1 cellular context compared by ENCODE assay signal in genomic region chr17:42276609-42277341, GRCh38.
TF ChIP-seq lines count a peak whose summit lies in the region.

No MANE protein-coding gene starts in this region.

TF ChIP-seq in HepG2, 621 proteins besides CTCF, POLR2A, EP300 and RAD21 (continued from another document and continues in another):
- TF ChIP-seq, protein P1, sequence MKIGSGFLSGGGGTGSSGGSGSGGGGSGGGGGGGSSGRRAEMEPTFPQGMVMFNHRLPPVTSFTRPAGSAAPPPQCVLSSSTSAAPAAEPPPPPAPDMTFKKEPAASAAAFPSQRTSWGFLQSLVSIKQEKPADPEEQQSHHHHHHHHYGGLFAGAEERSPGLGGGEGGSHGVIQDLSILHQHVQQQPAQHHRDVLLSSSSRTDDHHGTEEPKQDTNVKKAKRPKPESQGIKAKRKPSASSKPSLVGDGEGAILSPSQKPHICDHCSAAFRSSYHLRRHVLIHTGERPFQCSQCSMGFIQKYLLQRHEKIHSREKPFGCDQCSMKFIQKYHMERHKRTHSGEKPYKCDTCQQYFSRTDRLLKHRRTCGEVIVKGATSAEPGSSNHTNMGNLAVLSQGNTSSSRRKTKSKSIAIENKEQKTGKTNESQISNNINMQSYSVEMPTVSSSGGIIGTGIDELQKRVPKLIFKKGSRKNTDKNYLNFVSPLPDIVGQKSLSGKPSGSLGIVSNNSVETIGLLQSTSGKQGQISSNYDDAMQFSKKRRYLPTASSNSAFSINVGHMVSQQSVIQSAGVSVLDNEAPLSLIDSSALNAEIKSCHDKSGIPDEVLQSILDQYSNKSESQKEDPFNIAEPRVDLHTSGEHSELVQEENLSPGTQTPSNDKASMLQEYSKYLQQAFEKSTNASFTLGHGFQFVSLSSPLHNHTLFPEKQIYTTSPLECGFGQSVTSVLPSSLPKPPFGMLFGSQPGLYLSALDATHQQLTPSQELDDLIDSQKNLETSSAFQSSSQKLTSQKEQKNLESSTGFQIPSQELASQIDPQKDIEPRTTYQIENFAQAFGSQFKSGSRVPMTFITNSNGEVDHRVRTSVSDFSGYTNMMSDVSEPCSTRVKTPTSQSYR (CRISPR knock-in tag; IDR thresholded peaks at IDR 0.05; ENCODE audit: borderline replicate concordance): no peak
- TF ChIP-seq, protein P2, sequence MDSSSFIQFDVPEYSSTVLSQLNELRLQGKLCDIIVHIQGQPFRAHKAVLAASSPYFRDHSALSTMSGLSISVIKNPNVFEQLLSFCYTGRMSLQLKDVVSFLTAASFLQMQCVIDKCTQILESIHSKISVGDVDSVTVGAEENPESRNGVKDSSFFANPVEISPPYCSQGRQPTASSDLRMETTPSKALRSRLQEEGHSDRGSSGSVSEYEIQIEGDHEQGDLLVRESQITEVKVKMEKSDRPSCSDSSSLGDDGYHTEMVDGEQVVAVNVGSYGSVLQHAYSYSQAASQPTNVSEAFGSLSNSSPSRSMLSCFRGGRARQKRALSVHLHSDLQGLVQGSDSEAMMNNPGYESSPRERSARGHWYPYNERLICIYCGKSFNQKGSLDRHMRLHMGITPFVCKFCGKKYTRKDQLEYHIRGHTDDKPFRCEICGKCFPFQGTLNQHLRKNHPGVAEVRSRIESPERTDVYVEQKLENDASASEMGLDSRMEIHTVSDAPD (CRISPR knock-in tag; IDR thresholded peaks at IDR 0.05): peak; percentile 36; the same call in 1 of the 2 replicates
- peak; percentile 60; the same call in 1 of the 2 replicates for TF ChIP-seq TARDBP (CRISPR knock-in tag; IDR thresholded peaks at IDR 0.05)
- TF ChIP-seq, protein P3, sequence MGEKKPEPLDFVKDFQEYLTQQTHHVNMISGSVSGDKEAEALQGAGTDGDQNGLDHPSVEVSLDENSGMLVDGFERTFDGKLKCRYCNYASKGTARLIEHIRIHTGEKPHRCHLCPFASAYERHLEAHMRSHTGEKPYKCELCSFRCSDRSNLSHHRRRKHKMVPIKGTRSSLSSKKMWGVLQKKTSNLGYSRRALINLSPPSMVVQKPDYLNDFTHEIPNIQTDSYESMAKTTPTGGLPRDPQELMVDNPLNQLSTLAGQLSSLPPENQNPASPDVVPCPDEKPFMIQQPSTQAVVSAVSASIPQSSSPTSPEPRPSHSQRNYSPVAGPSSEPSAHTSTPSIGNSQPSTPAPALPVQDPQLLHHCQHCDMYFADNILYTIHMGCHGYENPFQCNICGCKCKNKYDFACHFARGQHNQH (CRISPR knock-in tag; IDR thresholded peaks at IDR 0.05): peak; percentile 86
- peak; percentile 86 for TF ChIP-seq ZFY (CRISPR knock-in tag; IDR thresholded peaks at IDR 0.05)
- TF ChIP-seq SMYD3 (CRISPR knock-in tag; IDR thresholded peaks at IDR 0.05): no peak
- 0 out of 2 replicates have a peak, but pooled peaks have one; percentile 31 for TF ChIP-seq ZNF724P (CRISPR knock-in tag; IDR thresholded peaks at IDR 0.05; ENCODE audit: borderline replicate concordance)
- TF ChIP-seq RXRB (CRISPR knock-in tag; IDR thresholded peaks at IDR 0.05; ENCODE audit: borderline replicate concordance): peak; percentile 96
- TF ChIP-seq SRF (IDR thresholded peaks at IDR 0.05; ENCODE audit: low read depth, low read length): no peak
- TF ChIP-seq THYN1 (CRISPR knock-in tag; IDR thresholded peaks at IDR 0.05; ENCODE audit: borderline replicate concordance, low read depth): no peak
- no peak for TF ChIP-seq KDM1A (CRISPR knock-in tag; IDR thresholded peaks at IDR 0.05)
- TF ChIP-seq, protein P4, sequence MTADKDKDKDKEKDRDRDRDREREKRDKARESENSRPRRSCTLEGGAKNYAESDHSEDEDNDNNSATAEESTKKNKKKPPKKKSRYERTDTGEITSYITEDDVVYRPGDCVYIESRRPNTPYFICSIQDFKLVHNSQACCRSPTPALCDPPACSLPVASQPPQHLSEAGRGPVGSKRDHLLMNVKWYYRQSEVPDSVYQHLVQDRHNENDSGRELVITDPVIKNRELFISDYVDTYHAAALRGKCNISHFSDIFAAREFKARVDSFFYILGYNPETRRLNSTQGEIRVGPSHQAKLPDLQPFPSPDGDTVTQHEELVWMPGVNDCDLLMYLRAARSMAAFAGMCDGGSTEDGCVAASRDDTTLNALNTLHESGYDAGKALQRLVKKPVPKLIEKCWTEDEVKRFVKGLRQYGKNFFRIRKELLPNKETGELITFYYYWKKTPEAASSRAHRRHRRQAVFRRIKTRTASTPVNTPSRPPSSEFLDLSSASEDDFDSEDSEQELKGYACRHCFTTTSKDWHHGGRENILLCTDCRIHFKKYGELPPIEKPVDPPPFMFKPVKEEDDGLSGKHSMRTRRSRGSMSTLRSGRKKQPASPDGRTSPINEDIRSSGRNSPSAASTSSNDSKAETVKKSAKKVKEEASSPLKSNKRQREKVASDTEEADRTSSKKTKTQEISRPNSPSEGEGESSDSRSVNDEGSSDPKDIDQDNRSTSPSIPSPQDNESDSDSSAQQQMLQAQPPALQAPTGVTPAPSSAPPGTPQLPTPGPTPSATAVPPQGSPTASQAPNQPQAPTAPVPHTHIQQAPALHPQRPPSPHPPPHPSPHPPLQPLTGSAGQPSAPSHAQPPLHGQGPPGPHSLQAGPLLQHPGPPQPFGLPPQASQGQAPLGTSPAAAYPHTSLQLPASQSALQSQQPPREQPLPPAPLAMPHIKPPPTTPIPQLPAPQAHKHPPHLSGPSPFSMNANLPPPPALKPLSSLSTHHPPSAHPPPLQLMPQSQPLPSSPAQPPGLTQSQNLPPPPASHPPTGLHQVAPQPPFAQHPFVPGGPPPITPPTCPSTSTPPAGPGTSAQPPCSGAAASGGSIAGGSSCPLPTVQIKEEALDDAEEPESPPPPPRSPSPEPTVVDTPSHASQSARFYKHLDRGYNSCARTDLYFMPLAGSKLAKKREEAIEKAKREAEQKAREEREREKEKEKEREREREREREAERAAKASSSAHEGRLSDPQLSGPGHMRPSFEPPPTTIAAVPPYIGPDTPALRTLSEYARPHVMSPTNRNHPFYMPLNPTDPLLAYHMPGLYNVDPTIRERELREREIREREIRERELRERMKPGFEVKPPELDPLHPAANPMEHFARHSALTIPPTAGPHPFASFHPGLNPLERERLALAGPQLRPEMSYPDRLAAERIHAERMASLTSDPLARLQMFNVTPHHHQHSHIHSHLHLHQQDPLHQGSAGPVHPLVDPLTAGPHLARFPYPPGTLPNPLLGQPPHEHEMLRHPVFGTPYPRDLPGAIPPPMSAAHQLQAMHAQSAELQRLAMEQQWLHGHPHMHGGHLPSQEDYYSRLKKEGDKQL (CRISPR knock-in tag; IDR thresholded peaks at IDR 0.05; ENCODE audit: low read depth): peak; percentile 61; the same call in 1 of the 2 replicates
- peak; percentile 45; the same call in 1 of the 2 replicates for TF ChIP-seq ZIK1 (CRISPR knock-in tag; IDR thresholded peaks at IDR 0.05; ENCODE audit: borderline replicate concordance, low read depth)
- no peak for TF ChIP-seq ZBTB40 (IDR thresholded peaks at IDR 0.05)
- TF ChIP-seq ZBTB40 (CRISPR knock-in tag; IDR thresholded peaks at IDR 0.05): 0 out of 2 replicates have a peak, but pooled peaks have one; percentile 29
- TF ChIP-seq SSRP1 (CRISPR knock-in tag; IDR thresholded peaks at IDR 0.05): no peak
- TF ChIP-seq SOX13 (IDR thresholded peaks at IDR 0.05): peak; percentile 35; the same call in 1 of the 2 replicates
- TF ChIP-seq SOX13 (CRISPR knock-in tag; conservative IDR thresholded peaks at IDR 0.05 in 1 of 2, IDR thresholded peaks at IDR 0.05 in 1 of 2): peak in 1 of 2 experiments; percentile 55; a peak in 2 of 4 replicates
- TF ChIP-seq, protein P5, sequence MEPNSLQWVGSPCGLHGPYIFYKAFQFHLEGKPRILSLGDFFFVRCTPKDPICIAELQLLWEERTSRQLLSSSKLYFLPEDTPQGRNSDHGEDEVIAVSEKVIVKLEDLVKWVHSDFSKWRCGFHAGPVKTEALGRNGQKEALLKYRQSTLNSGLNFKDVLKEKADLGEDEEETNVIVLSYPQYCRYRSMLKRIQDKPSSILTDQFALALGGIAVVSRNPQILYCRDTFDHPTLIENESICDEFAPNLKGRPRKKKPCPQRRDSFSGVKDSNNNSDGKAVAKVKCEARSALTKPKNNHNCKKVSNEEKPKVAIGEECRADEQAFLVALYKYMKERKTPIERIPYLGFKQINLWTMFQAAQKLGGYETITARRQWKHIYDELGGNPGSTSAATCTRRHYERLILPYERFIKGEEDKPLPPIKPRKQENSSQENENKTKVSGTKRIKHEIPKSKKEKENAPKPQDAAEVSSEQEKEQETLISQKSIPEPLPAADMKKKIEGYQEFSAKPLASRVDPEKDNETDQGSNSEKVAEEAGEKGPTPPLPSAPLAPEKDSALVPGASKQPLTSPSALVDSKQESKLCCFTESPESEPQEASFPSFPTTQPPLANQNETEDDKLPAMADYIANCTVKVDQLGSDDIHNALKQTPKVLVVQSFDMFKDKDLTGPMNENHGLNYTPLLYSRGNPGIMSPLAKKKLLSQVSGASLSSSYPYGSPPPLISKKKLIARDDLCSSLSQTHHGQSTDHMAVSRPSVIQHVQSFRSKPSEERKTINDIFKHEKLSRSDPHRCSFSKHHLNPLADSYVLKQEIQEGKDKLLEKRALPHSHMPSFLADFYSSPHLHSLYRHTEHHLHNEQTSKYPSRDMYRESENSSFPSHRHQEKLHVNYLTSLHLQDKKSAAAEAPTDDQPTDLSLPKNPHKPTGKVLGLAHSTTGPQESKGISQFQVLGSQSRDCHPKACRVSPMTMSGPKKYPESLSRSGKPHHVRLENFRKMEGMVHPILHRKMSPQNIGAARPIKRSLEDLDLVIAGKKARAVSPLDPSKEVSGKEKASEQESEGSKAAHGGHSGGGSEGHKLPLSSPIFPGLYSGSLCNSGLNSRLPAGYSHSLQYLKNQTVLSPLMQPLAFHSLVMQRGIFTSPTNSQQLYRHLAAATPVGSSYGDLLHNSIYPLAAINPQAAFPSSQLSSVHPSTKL (CRISPR knock-in tag; IDR thresholded peaks at IDR 0.05): peak; percentile 89
- TF ChIP-seq ZNF652 (CRISPR knock-in tag; IDR thresholded peaks at IDR 0.05; ENCODE audit: borderline replicate concordance, low read depth): no peak
- TF ChIP-seq TAF15 (IDR thresholded peaks at IDR 0.05; ENCODE audit: low read depth, low read length, poor library complexity, severe bottlenecking): no peak
- TF ChIP-seq ZSCAN31 (CRISPR knock-in tag; IDR thresholded peaks at IDR 0.05; ENCODE audit: low read depth): 0 out of 2 replicates have a peak, but pooled peaks have one; percentile 36
- TF ChIP-seq ARHGAP35 (CRISPR knock-in tag; IDR thresholded peaks at IDR 0.05; ENCODE audit: borderline replicate concordance): no peak; the same call in 1 of the 2 replicates
- TF ChIP-seq ZNF704 (CRISPR knock-in tag; IDR thresholded peaks at IDR 0.05; ENCODE audit: borderline replicate concordance): peak; percentile 62; the same call in 1 of the 2 replicates
- peak; percentile 83 for TF ChIP-seq KAT8 (CRISPR knock-in tag; IDR thresholded peaks at IDR 0.05)
- TF ChIP-seq NR2F1 (CRISPR knock-in tag; IDR thresholded peaks at IDR 0.05): peak in 1 of 2 experiments; percentile 84; a peak in 2 of 4 replicates
- no peak for TF ChIP-seq NFYC (CRISPR knock-in tag; IDR thresholded peaks at IDR 0.05)
- no peak for TF ChIP-seq ZNF674 (CRISPR knock-in tag; IDR thresholded peaks at IDR 0.05; ENCODE audit: low read depth)
- no peak for TF ChIP-seq HDAC6 (IDR thresholded peaks at IDR 0.05; ENCODE audit: low read depth, low read length)
